9 cellular contexts compared by ENCODE assay signal in genomic region chr7:44583145-44583544, GRCh38. TPM values are rescaled to one million over a fixed set of nuclear protein-coding genes. Genes with fewer than 3 reads are reported as not detected.
DNase-seq lines count a peak whose midpoint lies in the region; ATAC-seq, FAIRE-seq and TF ChIP-seq lines count a peak whose summit lies in the region.
"Had no signal": no experiment of that assay in that cellular context is flagged by ENCODE, and none has a peak within 500 bp of the region (broad histone marks: within the 10 kb centered on the region; RNA-seq: fewer than 3 reads in every experiment).

No MANE protein-coding gene starts in this region.

- DNase-seq in HFF-Myc (ENCODE audit: extremely low read depth, low read depth) (no peak), hepatocyte (ENCODE audit: low spot score) (no peak), small intestine (no peak), NCI-H1092 (lab: John Stamatoyannopoulos, UW) (no peak), DMS53 (lab: John Stamatoyannopoulos, UW) (no peak)
- DNase-seq in activated CD8-positive, alpha-beta T cell treated with anti-CD3 and anti-CD28 coated beads, Interleukin-2, amount 10 ng/mL, durations not matched to agents 7 days and 5 days = no peak
- no peak for DNase-seq in effector CD8-positive, alpha-beta T cell (lab: John Stamatoyannopoulos, UW)
- DNase-seq in stimulated activated CD4-positive, alpha-beta T cell treated with anti-CD3 and anti-CD28 coated beads, Interleukin-4, amount 100 ng/mL, for 24 hours = no peak

- H3K27me3 Mint-ChIP-seq in activated CD8-positive, alpha-beta T cell treated with anti-CD3 and anti-CD28 coated beads, Interleukin-2, amount 10 ng/mL, durations not matched to agents 7 days and 5 days (ENCODE audit: low read depth) = peaks cover 3% of the 10 kb centered on the region

- peak overlapping the region; percentile 67 for H3K4me2 ChIP-seq in hepatocyte

- H3K36me3 ChIP-seq in hepatocyte (replicated peaks; ENCODE audit: insufficient read depth, low read depth) (no peaks in the 10 kb centered on the region), small intestine (ENCODE audit: control insufficient read depth in 2 of 2, insufficient read depth in 2 of 2, low read length in 2 of 2) (peaks cover 0 to 5% of the 10 kb centered on the region in 2 donors)

- ATAC-seq in activated CD8-positive, alpha-beta T cell treated with anti-CD3 and anti-CD28 coated beads, Interleukin-2, amount 10 ng/mL, durations not matched to agents 7 days and 5 days = no peak

- no peaks in the 10 kb centered on the region for H4K20me1 ChIP-seq in hepatocyte (ENCODE audit: insufficient read depth, poor library complexity, severe bottlenecking)

- H2AFZ ChIP-seq in hepatocyte = peak overlapping the region; percentile 50

- H3K27me3 ChIP-seq in hepatocyte (no peaks in the 10 kb centered on the region), small intestine (ENCODE audit: control insufficient read depth in 2 of 2, insufficient read depth in 2 of 2, low read length in 2 of 2) (no peaks in the 10 kb centered on the region)

- POLR2A ChIA-PET in activated CD8-positive, alpha-beta T cell treated with anti-CD3 and anti-CD28 coated beads, Interleukin-2, amount 10 ng/mL, durations not matched to agents 7 days and 5 days (lab: Charles Lee) = interaction anchor here (0.6 to 3.3 kb wide), 12 partner anchors 8 to 397 kb away, joined by 3 to 31 read pairs (median 10); partner anchors contain the start of genes DDX56, H2AZ2, OGDH and PURB

- H3K4me1 ChIP-seq in hepatocyte (ENCODE audit: insufficient read depth) (peaks cover 8% of the 10 kb centered on the region), small intestine (ENCODE audit: control insufficient read depth in 2 of 2, insufficient read depth in 1 of 2, low read depth in 1 of 2, low read length in 1 of 2) (no peaks in the 10 kb centered on the region)

- peaks cover 31% of the 10 kb centered on the region for H3K79me2 ChIP-seq in hepatocyte

- 96% methylated on average over 12 of the region's 12 CpGs for WGBS in hepatocyte (ENCODE audit: low lambda C conversion rate, missing lambda C conversion rate)
- 69 to 85% (median 70%) methylated on average over 12 of the region's 12 CpGs for WGBS in small intestine, 3 donors

- TF ChIP-seq CTCF in HFF-Myc (IDR thresholded peaks at IDR 0.05; ENCODE audit: low read depth, low read length, missing control alignments) = no peak
- no peak for TF ChIP-seq CTCF in hepatocyte (IDR thresholded peaks at IDR 0.05; ENCODE audit: poor library complexity)

- no peak for FAIRE-seq in small intestine (lab: Jason Lieb, UNC)

- H3K4me3 Mint-ChIP-seq in activated CD8-positive, alpha-beta T cell treated with anti-CD3 and anti-CD28 coated beads, Interleukin-2, amount 10 ng/mL, durations not matched to agents 7 days and 5 days = peak overlapping the region; percentile 93

- H3K4me3 ChIP-seq in HFF-Myc (replicated peaks; ENCODE audit: low read depth, low read length) (peak overlapping the region; percentile 88), hepatocyte (peak overlapping the region; percentile 19), small intestine (ENCODE audit: low read depth in 1 of 2, low read length in 2 of 2) (peak overlapping the region in 1 of 2 donors; percentile 71)

- H3K27ac Mint-ChIP-seq in activated CD8-positive, alpha-beta T cell treated with anti-CD3 and anti-CD28 coated beads, Interleukin-2, amount 10 ng/mL, durations not matched to agents 7 days and 5 days = peak overlapping the region; percentile 91

- peaks cover 42% of the 10 kb centered on the region for H3K4me1 Mint-ChIP-seq in activated CD8-positive, alpha-beta T cell treated with anti-CD3 and anti-CD28 coated beads, Interleukin-2, amount 10 ng/mL, durations not matched to agents 7 days and 5 days (ENCODE audit: low read depth)

- H3K27ac ChIP-seq in hepatocyte (peak overlapping the region; percentile 90), small intestine (ENCODE audit: low read depth in 1 of 2, low read length in 1 of 2) (peak overlapping the region; percentile 92 to 99)

- H3K9me3 ChIP-seq in hepatocyte (ENCODE audit: low read depth) (no peaks in the 10 kb centered on the region), small intestine (ENCODE audit: control insufficient read depth, low read depth) (no peaks in the 10 kb centered on the region)

- no peaks in the 10 kb centered on the region for H3K9me2 ChIP-seq in hepatocyte (replicated peaks; ENCODE audit: insufficient read depth)

- no peaks in the 10 kb centered on the region for H3K9me3 Mint-ChIP-seq in activated CD8-positive, alpha-beta T cell treated with anti-CD3 and anti-CD28 coated beads, Interleukin-2, amount 10 ng/mL, durations not matched to agents 7 days and 5 days (ENCODE audit: insufficient read depth)

- peaks cover 31% of the 10 kb centered on the region for H3K36me3 Mint-ChIP-seq in activated CD8-positive, alpha-beta T cell treated with anti-CD3 and anti-CD28 coated beads, Interleukin-2, amount 10 ng/mL, durations not matched to agents 7 days and 5 days (ENCODE audit: low read depth)

- CTCF ChIA-PET in activated CD8-positive, alpha-beta T cell treated with anti-CD3 and anti-CD28 coated beads, Interleukin-2, amount 10 ng/mL, durations not matched to agents 7 days and 5 days (lab: Charles Lee) = interaction anchor here (1.3 kb wide), 1 partner anchor 267 kb away, joined by 3 read pairs; no protein-coding TSS in a partner anchor

RNA-seq across cellular contexts. Expression of gene TMED4, which starts 1.1 kb away (rescaled TPM):
- total RNA-seq in activated CD8-positive, alpha-beta T cell treated with anti-CD3 and anti-CD28 coated beads, Interleukin-2, amount 10 ng/mL, durations not matched to agents 7 days and 5 days = 10 to 100 TPM; 63.8 to 65.9 TPM
- 239 and 245 TPM in 2 replicates for total RNA-seq in hepatocyte
- 86.7 and 94.3 TPM in 2 replicates for polyA plus RNA-seq in hepatocyte
- polyA plus RNA-seq in small intestine = 10 to 100 TPM; 64.8 to 83.9 (median 76.2) TPM

RNA-seq across cellular contexts. Expression of gene DDX56, which starts 9.4 kb away (rescaled TPM):
- 10 to 100 TPM; 83.6 to 86.5 TPM for total RNA-seq in activated CD8-positive, alpha-beta T cell treated with anti-CD3 and anti-CD28 coated beads, Interleukin-2, amount 10 ng/mL, durations not matched to agents 7 days and 5 days
- 57.1 and 57.7 TPM in 2 replicates for total RNA-seq in hepatocyte
- polyA plus RNA-seq in hepatocyte (80.6 and 85.0 TPM in 2 replicates), small intestine (100 to 1,000 TPM in 2 of 3 donors, 10 to 100 TPM in 1; 62.2 to 359 (median 336) TPM)

RNA-seq across cellular contexts. Expression of gene OGDH, which starts 23.3 kb away (rescaled TPM):
- total RNA-seq in activated CD8-positive, alpha-beta T cell treated with anti-CD3 and anti-CD28 coated beads, Interleukin-2, amount 10 ng/mL, durations not matched to agents 7 days and 5 days = 100 to 1,000 TPM; 113 to 114 TPM
- 61.1 and 65.3 TPM in 2 replicates for total RNA-seq in hepatocyte
- polyA plus RNA-seq in hepatocyte = 38.8 and 40.8 TPM in 2 replicates
- 100 to 1,000 TPM in 2 of 3 donors, 10 to 100 TPM in 1; 66.8 to 136 (median 124) TPM for polyA plus RNA-seq in small intestine

RNA-seq across cellular contexts. Expression of gene NPC1L1, which starts 42.0 kb away (rescaled TPM):
- not detected for total RNA-seq in activated CD8-positive, alpha-beta T cell treated with anti-CD3 and anti-CD28 coated beads, Interleukin-2, amount 10 ng/mL, durations not matched to agents 7 days and 5 days
- total RNA-seq in hepatocyte = 14.8 and 20.6 TPM in 2 replicates
- polyA plus RNA-seq in hepatocyte (25.3 and 25.8 TPM in 2 replicates), small intestine (100 to 1,000 TPM in 1 of 3 donors, 10 to 100 TPM in 2; 39.9 to 108 (median 42.7) TPM)
- total RNA-seq: myocyte had no signal
